19 cellular contexts compared by ENCODE assay signal in the genomic region with DNA sequence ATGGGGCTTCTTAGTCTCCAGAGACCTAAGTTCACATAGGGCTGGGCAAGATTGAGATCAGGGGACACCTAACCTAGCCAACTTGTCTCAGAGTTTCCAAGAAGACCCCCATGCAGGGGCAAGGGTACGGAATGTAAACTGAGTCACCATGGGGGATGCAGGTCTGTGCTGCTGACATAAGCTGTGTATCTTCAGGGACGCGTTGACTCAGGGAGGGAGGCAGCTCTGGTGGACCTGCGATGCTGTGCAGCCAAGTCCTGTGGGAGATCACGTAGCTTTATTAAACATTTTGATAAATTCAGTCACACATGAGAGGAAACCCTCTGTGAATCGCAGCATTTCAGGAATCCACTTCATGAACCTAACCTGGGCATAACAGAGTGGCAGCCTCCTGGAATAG.
DNase-seq lines count a peak whose midpoint lies in the region; ATAC-seq, FAIRE-seq and TF ChIP-seq lines count a peak whose summit lies in the region.
"Had no signal": no experiment of that assay in that cellular context is flagged by ENCODE, and none has a peak within 500 bp of the region (broad histone marks: within the 10 kb centered on the region; RNA-seq: fewer than 3 reads in every experiment).

No MANE protein-coding gene starts in this region.

- H3K9me3 Mint-ChIP-seq in endothelial cell (ENCODE audit: unreplicated experiment) (peaks cover 20% of the 10 kb centered on the region), GM23338 (peaks cover 20% of the 10 kb centered on the region; the same call in 2 of the 3 replicates)
- H3K9me3 Mint-ChIP-seq: CD4-positive, alpha-beta memory T cell had no signal

- CTCF ChIA-PET in SK-N-SH (lab: Yijun Ruan, JAX), result interaction anchor here (1.3 kb wide), 1 partner anchor 15 kb away, joined by 4 read pairs; no protein-coding TSS in a partner anchor

- peaks cover 16% of the 10 kb centered on the region for H3K27me3 Mint-ChIP-seq in endothelial cell (ENCODE audit: unreplicated experiment)
- no peaks in the 10 kb centered on the region for H3K27me3 Mint-ChIP-seq in GM23338 (ENCODE audit: insufficient read depth, low read depth, poor library complexity)

- H3K4me3 ChIP-seq in lung, result no peak overlapping the region
- no peak overlapping the region for H3K4me3 ChIP-seq in SK-N-SH (ENCODE audit: low read depth in 2 of 2, low read length in 1 of 2)
- H3K4me3 ChIP-seq in GM23338, result no peak overlapping the region
- H3K4me3 ChIP-seq: HAP-1 had no signal

- no peak for TF ChIP-seq RAD21 in SK-N-SH (IDR thresholded peaks at IDR 0.05; ENCODE audit: low read length)

- peak; percentile 13 for FAIRE-seq in HTR-8/SVneo (lab: Jason Lieb, UNC)
- FAIRE-seq: GM12891, GM18507, H54 had no signal

- WGBS in lung, 2 donors, result 90 to 91% methylated on average over 6 of the region's 6 CpGs
- WGBS in SK-N-SH (ENCODE audit: low lambda C conversion rate), result 32% methylated on average over 5 of the region's 6 CpGs

- no peak overlapping the region for H2AFZ ChIP-seq in SK-N-SH (ENCODE audit: low read depth)
- H2AFZ ChIP-seq in GM23338, result no peak overlapping the region

- H4K20me1 ChIP-seq in SK-N-SH (ENCODE audit: insufficient read depth) (no peaks in the 10 kb centered on the region), GM23338 (replicated peaks; ENCODE audit: insufficient read depth) (no peaks in the 10 kb centered on the region)

- H3K27me3 ChIP-seq in lung (ENCODE audit: control insufficient read depth, insufficient read depth) (no peaks in the 10 kb centered on the region), SK-N-SH (ENCODE audit: insufficient read depth) (peaks cover 5% of the 10 kb centered on the region; the same call in 1 of the 2 replicates), GM23338 (ENCODE audit: insufficient read depth) (no peaks in the 10 kb centered on the region)

- H3K9me3 ChIP-seq in lung (ENCODE audit: control insufficient read depth in 2 of 2, insufficient read depth in 1 of 2, low read length in 1 of 2) (peaks cover 0 to 9% of the 10 kb centered on the region in 2 donors), SK-N-SH (no peaks in the 10 kb centered on the region)
- H3K9me3 ChIP-seq: HAP-1 had no signal

- H3K36me3 ChIP-seq in lung (ENCODE audit: control insufficient read depth in 2 of 2, insufficient read depth in 2 of 2, low read length in 2 of 2), result no peaks in the 10 kb centered on the region
- no peaks in the 10 kb centered on the region for H3K36me3 ChIP-seq in SK-N-SH (replicated peaks in 1 of 2; ENCODE audit: control insufficient read depth in 1 of 2, insufficient read depth in 2 of 2, low read length in 1 of 2)
- no peaks in the 10 kb centered on the region for H3K36me3 ChIP-seq in GM23338 (ENCODE audit: insufficient read depth)
- H3K36me3 ChIP-seq: HAP-1 had no signal

- H3K4me2 ChIP-seq in SK-N-SH (no peak overlapping the region), GM23338 (no peak overlapping the region)

- H3K36me3 Mint-ChIP-seq in endothelial cell (ENCODE audit: low read depth, unreplicated experiment) (peaks cover under 1% of the 10 kb centered on the region), GM23338 (ENCODE audit: low read depth) (peaks cover 6% of the 10 kb centered on the region; the same call in 2 of the 3 replicates)
- H3K36me3 Mint-ChIP-seq: CD4-positive, alpha-beta memory T cell had no signal

- TF ChIP-seq CTCF in endothelial cell (IDR thresholded peaks at IDR 0.05; ENCODE audit: unreplicated experiment) (no peak), lung (IDR thresholded peaks at IDR 0.05; ENCODE audit: control extremely low read depth, extremely low read depth) (no peak), SK-N-SH (IDR thresholded peaks at IDR 0.05) (no peak), GM23338 (conservative IDR thresholded peaks at IDR 0.05; ENCODE audit: low read depth in 2 of 2) (no peak)

- H3K27ac Mint-ChIP-seq in endothelial cell (ENCODE audit: unreplicated experiment), result peak overlapping the region; percentile 30
- H3K27ac Mint-ChIP-seq in GM23338, result no peak overlapping the region
- H3K27ac Mint-ChIP-seq: CD4-positive, alpha-beta memory T cell; HFFc6 had no signal

- H3K4me1 Mint-ChIP-seq in endothelial cell (ENCODE audit: unreplicated experiment) (peaks cover 13% of the 10 kb centered on the region), GM23338 (peaks cover under 1% of the 10 kb centered on the region; the same call in 2 of the 3 replicates)
- H3K4me1 Mint-ChIP-seq: CD4-positive, alpha-beta memory T cell had no signal

- ATAC-seq in lung (ENCODE audit: insufficient read depth, low FRiP score) (no peak), GM23338 (no peak)

- no peak overlapping the region for H3K27ac ChIP-seq in lung (ENCODE audit: low read depth in 1 of 2, low read length in 1 of 2)
- no peak overlapping the region for H3K27ac ChIP-seq in SK-N-SH (ENCODE audit: low read depth in 2 of 2, low read length in 1 of 2)
- H3K27ac ChIP-seq in GM23338 (ENCODE audit: low read depth), result no peak overlapping the region

- no peaks in the 10 kb centered on the region for H3K9me2 ChIP-seq in SK-N-SH
- no peaks in the 10 kb centered on the region for H3K9me2 ChIP-seq in GM23338 (ENCODE audit: insufficient read depth)

- H3K4me1 ChIP-seq in lung (ENCODE audit: control insufficient read depth in 2 of 2, insufficient read depth in 2 of 2, low read length in 2 of 2), result no peaks in the 10 kb centered on the region
- 0 out of 4 replicates have a peak, but pooled peaks cover 0 to under 1% of the 10 kb centered on the region in 2 experiments for H3K4me1 ChIP-seq in SK-N-SH (ENCODE audit: control insufficient read depth in 1 of 2, insufficient read depth in 2 of 2, low read depth in 1 of 2, low read length in 1 of 2)
- no peaks in the 10 kb centered on the region for H3K4me1 ChIP-seq in GM23338 (ENCODE audit: insufficient read depth)
- H3K4me1 ChIP-seq: HAP-1 had no signal

- DNase-seq in HTR-8/SVneo (ENCODE audit: insufficient read length, low spot score), result no peak
- DNase-seq in endothelial cell (ENCODE audit: low spot score), result no peak
- peak; percentile 16 for DNase-seq in lung (ENCODE audit: low spot score)
- no peak for DNase-seq in SK-N-SH
- no peak for DNase-seq in GM23338 (ENCODE audit: low spot score)
- no peak for DNase-seq in NCI-H1436 (lab: John Stamatoyannopoulos, UW)
- DNase-seq: C1 segment of cervical spinal cord; Calu3; CD4-positive, alpha-beta memory T cell; COR-L47; DMS53; DMS79 treated with DMSO at 0.1 percent for 48 hours; GF-D8; GOT3; HFFc6 had no signal

- POLR2A ChIA-PET in SK-N-SH (lab: Yijun Ruan, JAX), result no interaction called here

- H3F3A ChIP-seq in SK-N-SH (replicated peaks; ENCODE audit: insufficient read depth), result no peaks in the 10 kb centered on the region
- no peaks in the 10 kb centered on the region for H3F3A ChIP-seq in GM23338 (replicated peaks; ENCODE audit: low read depth)

- H3K4me3 Mint-ChIP-seq in endothelial cell (ENCODE audit: unreplicated experiment), result no peak overlapping the region
- no peak overlapping the region for H3K4me3 Mint-ChIP-seq in GM23338
- H3K4me3 Mint-ChIP-seq: CD4-positive, alpha-beta memory T cell; HFFc6 had no signal

- no peak for TF ChIP-seq EP300 in SK-N-SH (IDR thresholded peaks at IDR 0.05; ENCODE audit: borderline replicate concordance in 1 of 2, low read depth in 1 of 2, low read length in 1 of 2)

- no peak overlapping the region for H3K9ac ChIP-seq in SK-N-SH

- H3K79me2 ChIP-seq in SK-N-SH (ENCODE audit: insufficient read depth), result no peaks in the 10 kb centered on the region
- no peaks in the 10 kb centered on the region for H3K79me2 ChIP-seq in GM23338 (replicated peaks; ENCODE audit: insufficient read depth)

TF ChIP-seq in SK-N-SH, 30 proteins besides CTCF, POLR2A, EP300 and RAD21 (continues in another document):
- TF ChIP-seq, protein P1, sequence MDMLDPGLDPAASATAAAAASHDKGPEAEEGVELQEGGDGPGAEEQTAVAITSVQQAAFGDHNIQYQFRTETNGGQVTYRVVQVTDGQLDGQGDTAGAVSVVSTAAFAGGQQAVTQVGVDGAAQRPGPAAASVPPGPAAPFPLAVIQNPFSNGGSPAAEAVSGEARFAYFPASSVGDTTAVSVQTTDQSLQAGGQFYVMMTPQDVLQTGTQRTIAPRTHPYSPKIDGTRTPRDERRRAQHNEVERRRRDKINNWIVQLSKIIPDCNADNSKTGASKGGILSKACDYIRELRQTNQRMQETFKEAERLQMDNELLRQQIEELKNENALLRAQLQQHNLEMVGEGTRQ (IDR thresholded peaks at IDR 0.05; ENCODE audit: borderline replicate concordance, low read depth, low read length), result no peak
- TF ChIP-seq, protein P2, sequence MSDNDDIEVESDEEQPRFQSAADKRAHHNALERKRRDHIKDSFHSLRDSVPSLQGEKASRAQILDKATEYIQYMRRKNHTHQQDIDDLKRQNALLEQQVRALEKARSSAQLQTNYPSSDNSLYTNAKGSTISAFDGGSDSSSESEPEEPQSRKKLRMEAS (IDR thresholded peaks at IDR 0.05; ENCODE audit: low read depth), result no peak
- TF ChIP-seq TAF1 (IDR thresholded peaks at IDR 0.05; ENCODE audit: borderline replicate concordance, low read depth, low read length), result no peak

TF ChIP-seq in GM23338, 12 proteins besides CTCF, POLR2A, EP300 and RAD21:
- TF ChIP-seq EZH2 (IDR thresholded peaks at IDR 0.05; ENCODE audit: low read depth, unreplicated experiment) (no peak), NANOG (IDR thresholded peaks at IDR 0.05; ENCODE audit: borderline replicate concordance) (no peak)
